In genomic region chr14:74917200-74917543, GRCh38 we compare ENCODE assay signal across 24 cellular contexts. TPM values are rescaled to one million over a fixed set of nuclear protein-coding genes. Genes with fewer than 3 reads are reported as not detected.
DNase-seq lines count a peak whose midpoint lies in the region; ATAC-seq and TF ChIP-seq lines count a peak whose summit lies in the region.
"Had no signal": no experiment of that assay in that cellular context is flagged by ENCODE, and none has a peak within 500 bp of the region (broad histone marks: within the 10 kb centered on the region; RNA-seq: fewer than 3 reads in every experiment).

No MANE protein-coding gene starts in this region.

- DNase-seq in right cardiac atrium (no peak), stomach (no peak), posterior cingulate gyrus (no peak), NCI-H69 (lab: John Stamatoyannopoulos, UW) (no peak), Peyer's patch (no peak)
- DNase-seq in activated CD8-positive, alpha-beta memory T cell treated with anti-CD3 and anti-CD28 coated beads, Interleukin-2, amount 50 U/mL, for 4 hours: no peak
- DNase-seq: activated CD4-positive, alpha-beta T cell treated with anti-CD3 and anti-CD28 coated beads for 1 hour; activated CD8-positive, alpha-beta memory T cell treated with anti-CD3 and anti-CD28 coated beads for 24 hours; activated naive CD8-positive, alpha-beta T cell treated with anti-CD3 and anti-CD28 coated beads for 36 hours; body of pancreas; foreskin melanocyte; kidney glomerular epithelial cell; NCI-H1436 treated with DMSO at 0.1 percent for 48 hours; NCI-H82; nephron progenitor cell; PC-9; T1000; trophoblast cell had no signal

- peak; percentile 1 to 3 for ATAC-seq in right cardiac atrium

- intact Hi-C loops in right cardiac atrium (cut with DNase I): loop anchor here in 1 of 4 donors (10.0 kb wide), 1 partner anchor 178 kb away; no protein-coding TSS in a partner anchor
- intact Hi-C loops in stomach (cut with DNase I; ENCODE audit: low total_unique reads): loop anchor here (10.0 kb wide), 1 partner anchor 168 kb away; no protein-coding TSS in a partner anchor
- intact Hi-C loops in posterior cingulate gyrus (cut with DNase I): no loop called here

- H3K27ac ChIP-seq in BLaER1 (no peak overlapping the region; the same call in 1 of the 2 replicates), cingulate gyrus (ENCODE audit: low read depth, low read length) (peak overlapping the region; percentile 19), right cardiac atrium (ENCODE audit: low read length) (peak overlapping the region; percentile 63), stomach (peak overlapping the region in 4 of 5 donors; percentile 21 to 65 (median 50)), Peyer's patch (no peak overlapping the region)
- H3K27ac ChIP-seq: PC-9 had no signal

- H3K27me3 ChIP-seq in BLaER1 (no peaks in the 10 kb centered on the region), right cardiac atrium (ENCODE audit: control insufficient read depth, insufficient read depth) (no peaks in the 10 kb centered on the region), stomach (peaks cover 0 to under 1% (median 0%) of the 10 kb centered on the region in 3 donors), Peyer's patch (no peaks in the 10 kb centered on the region)
- H3K27me3 ChIP-seq: body of pancreas had no signal

- TF ChIP-seq POLR2A in stomach (IDR thresholded peaks at IDR 0.05) (no peak), Peyer's patch (IDR thresholded peaks at IDR 0.05) (no peak)

- H3K4me1 ChIP-seq in BLaER1: peaks cover 8% of the 10 kb centered on the region
- peaks cover 16% of the 10 kb centered on the region for H3K4me1 ChIP-seq in right cardiac atrium (ENCODE audit: control insufficient read depth, insufficient read depth, low read length)
- H3K4me1 ChIP-seq in stomach: peaks cover 0 to 28% (median 11%) of the 10 kb centered on the region in 4 donors
- peaks cover 0 to under 1% (median 0%) of the 10 kb centered on the region in 4 donors for H3K4me1 ChIP-seq in Peyer's patch
- H3K4me1 ChIP-seq: body of pancreas, HAP-1 had no signal

- H3K4me3 ChIP-seq in BLaER1: no peak overlapping the region
- H3K4me3 ChIP-seq in right cardiac atrium (ENCODE audit: low read length): no peak overlapping the region
- H3K4me3 ChIP-seq in stomach: no peak overlapping the region
- no peak overlapping the region for H3K4me3 ChIP-seq in Peyer's patch
- H3K4me3 ChIP-seq: body of pancreas, HAP-1, PC-9 had no signal

- WGBS in right cardiac atrium: 91% methylated on average over 4 of the region's 4 CpGs
- WGBS in stomach, 5 donors: 87 to 100% (median 95%) methylated on average over 4 of the region's 4 CpGs

- H3K9me3 ChIP-seq in BLaER1 (no peaks in the 10 kb centered on the region), right cardiac atrium (ENCODE audit: control insufficient read depth, low read length) (no peaks in the 10 kb centered on the region), stomach (no peaks in the 10 kb centered on the region), Peyer's patch (no peaks in the 10 kb centered on the region)
- H3K9me3 ChIP-seq: body of pancreas, HAP-1 had no signal

- no peak for TF ChIP-seq EP300 in stomach (IDR thresholded peaks at IDR 0.05)

- 0 out of 2 replicates have a peak overlapping the region, but pooled peaks have one; percentile 35 for H3K9ac ChIP-seq in BLaER1

- H4K20me1 ChIP-seq in BLaER1: no peaks in the 10 kb centered on the region

- no peak for TF ChIP-seq CTCF in stomach (IDR thresholded peaks at IDR 0.05)
- no peak for TF ChIP-seq CTCF in Peyer's patch (IDR thresholded peaks at IDR 0.05)

- H3K36me3 ChIP-seq in BLaER1 (peaks cover 25% of the 10 kb centered on the region), stomach (peaks cover 0 to 7% (median 0%) of the 10 kb centered on the region in 4 donors), Peyer's patch (no peaks in the 10 kb centered on the region)
- H3K36me3 ChIP-seq: HAP-1 had no signal

- no peak overlapping the region for H3K4me2 ChIP-seq in BLaER1
- H3K4me2 ChIP-seq: PC-9 had no signal

RNA-seq across cellular contexts. Expression of gene RPS6KL1, which starts 5.9 kb away (rescaled TPM):
- total RNA-seq in right cardiac atrium (10 to 100 TPM; 13.9 to 20.7 (median 17.3) TPM), stomach (1 to 10 TPM in 2 of 5 donors, not detected in 3; 1.3 to 2.0 TPM), Peyer's patch (10 to 100 TPM in 1 of 4 donors, 1 to 10 TPM in 3; 4.2 to 12.7 (median 6.7) TPM)
- polyA plus RNA-seq in right cardiac atrium (10.5 TPM), stomach (1 to 10 TPM in 2 of 3 donors, under 1 TPM in 1; 0.92 to 2.5 (median 2.0) TPM)
- total RNA-seq: M059J had no signal

RNA-seq across cellular contexts. Expression of gene DLST, which starts 35.5 kb away (rescaled TPM):
- total RNA-seq in right cardiac atrium: 100 to 1,000 TPM; 121 to 148 (median 144) TPM
- polyA plus RNA-seq in right cardiac atrium: 87.6 TPM
- total RNA-seq in stomach: 100 to 1,000 TPM in 2 of 5 donors, 10 to 100 TPM in 3; 25.1 to 125 (median 88.5) TPM
- polyA plus RNA-seq in stomach: 10 to 100 TPM; 42.0 to 64.8 (median 45.9) TPM
- total RNA-seq in Peyer's patch: 100 to 1,000 TPM; 128 to 163 (median 154) TPM

RNA-seq across cellular contexts. Expression of gene PGF, which starts 38.2 kb away (rescaled TPM):
- total RNA-seq in right cardiac atrium (1 to 10 TPM; 2.9 to 5.9 (median 4.1) TPM), stomach (10 to 100 TPM in 1 of 5 donors, 1 to 10 TPM in 3, not detected in 1; 1.8 to 13.3 (median 8.1) TPM), Peyer's patch (10 to 100 TPM in 2 of 4 donors, 1 to 10 TPM in 2; 7.3 to 28.1 (median 10.8) TPM)
- polyA plus RNA-seq in right cardiac atrium (4.3 TPM), stomach (1 to 10 TPM; 3.7 to 7.2 (median 4.8) TPM)

RNA-seq across cellular contexts. Expression of gene PROX2, which starts 41.2 kb away (rescaled TPM):
- total RNA-seq in right cardiac atrium (not detected), stomach (not detected), Peyer's patch (not detected)
- polyA plus RNA-seq in right cardiac atrium (not detected), stomach (not detected)
- total RNA-seq: endothelial cell of umbilical vein, M059J, PC-9 had no signal
- polyA plus RNA-seq: BJ had no signal

Comparison
In these comparisons a context has a peak if more than half of its experiments do, and no peak if none do; other contexts are left out.
1. H3K27ac ChIP-seq: peak in cingulate gyrus (single experiment), right cardiac atrium (single experiment) and stomach (4 of 5); none in BLaER1 (single experiment) and Peyer's patch (0 of 4).